Comparison of ENCODE assay signal across 15 cellular contexts in genomic region chr1:6832789-6833188, GRCh38. TPM values are rescaled to one million over a fixed set of nuclear protein-coding genes. Genes with fewer than 3 reads are reported as not detected.
A peak's percentile ranks its signal among the peaks of the same experiment; 100 is the strongest.
DNase-seq lines count a peak whose midpoint lies in the region; ATAC-seq and TF ChIP-seq lines count a peak whose summit lies in the region.
"Had no signal": no experiment of that assay in that cellular context is flagged by ENCODE, and none has a peak within 500 bp of the region (broad histone marks: within the 10 kb centered on the region; RNA-seq: fewer than 3 reads in every experiment).

No MANE protein-coding gene starts in this region.

- DNase-seq in NCI-H2029 treated with DMSO at 0.1 percent for 48 hours (lab: John Stamatoyannopoulos, UW) = peak; percentile 80
- no peak for DNase-seq in WTC11 (ENCODE audit: low spot score)
- DNase-seq in putamen (ENCODE audit: low spot score) = peak; percentile 77
- DNase-seq in medulla oblongata (ENCODE audit: extremely low spot score) = no peak
- DNase-seq in immature natural killer cell = no peak
- DNase-seq in hepatic stellate cell (ENCODE audit: low spot score) = no peak
- DNase-seq: activated CD4-positive, alpha-beta T cell treated with anti-CD3 and anti-CD28 coated beads for 4 hours; activated T-cell treated with anti-CD3 and anti-CD28 coated beads, Interleukin-2, amount 50 U/mL, for 24 hours; posterior cingulate gyrus; SIG-M5; stimulated activated CD4-positive, alpha-beta T cell treated with anti-CD3 and anti-CD28 coated beads, Interleukin-12 subunit alpha, Interleukin-12 subunit beta, amount 100 ng/mL, for 4 hours; T-helper 9 cell had no signal

- peaks cover 7% of the 10 kb centered on the region; the same call in 1 of the 2 replicates for H3K4me1 Mint-ChIP-seq in WTC11
- H3K4me1 Mint-ChIP-seq in immature natural killer cell = peaks cover 5 to 14% of the 10 kb centered on the region in 2 donors

- H3K9me3 Mint-ChIP-seq in WTC11 (peaks cover 5% of the 10 kb centered on the region), immature natural killer cell (no peaks in the 10 kb centered on the region)
- H3K9me3 Mint-ChIP-seq: activated T-cell treated with anti-CD3 and anti-CD28 coated beads, Interleukin-2, amount 50 U/mL, for 24 hours; central memory CD8-positive, alpha-beta T cell had no signal

- CTCF ChIA-PET in WTC11 (lab: Charles Lee) = no interaction called here

- POLR2A ChIA-PET in WTC11 (lab: Charles Lee) = no interaction called here

- H3K36me3 Mint-ChIP-seq in WTC11 (peaks cover 8% of the 10 kb centered on the region), immature natural killer cell (peaks cover 5 to 6% (median 5%) of the 10 kb centered on the region in 3 donors)

- TF ChIP-seq CTCF in WTC11 (IDR thresholded peaks at IDR 0.05) = no peak

- H3K4me3 Mint-ChIP-seq in WTC11 (no peak overlapping the region), immature natural killer cell (no peak overlapping the region)
- H3K4me3 Mint-ChIP-seq: activated T-cell treated with anti-CD3 and anti-CD28 coated beads, Interleukin-2, amount 50 U/mL, for 24 hours; B cell; central memory CD8-positive, alpha-beta T cell had no signal

- H3K27me3 Mint-ChIP-seq in WTC11 (ENCODE audit: low read depth) (no peaks in the 10 kb centered on the region), immature natural killer cell (ENCODE audit: low read depth in 3 of 3) (peaks cover 0 to 3% (median 0%) of the 10 kb centered on the region in 3 donors)
- H3K27me3 Mint-ChIP-seq: activated T-cell treated with anti-CD3 and anti-CD28 coated beads, Interleukin-2, amount 50 U/mL, for 24 hours; B cell; central memory CD8-positive, alpha-beta T cell had no signal

- ATAC-seq in GM18498 (IDR thresholded peaks at IDR 0.05; ENCODE audit: unreplicated experiment) = peak; percentile 57
- ATAC-seq in WTC11 = no peak

- H3K27ac Mint-ChIP-seq in WTC11 (peak overlapping the region; percentile 77), immature natural killer cell (peak overlapping the region in 1 of 6 donors; percentile 61)
- H3K27ac Mint-ChIP-seq: activated T-cell treated with anti-CD3 and anti-CD28 coated beads, Interleukin-2, amount 50 U/mL, for 24 hours; B cell had no signal

TF ChIP-seq in WTC11, 78 proteins besides CTCF, POLR2A, EP300 and RAD21:
- no peak for TF ChIP-seq HMGA2 (CRISPR knock-in tag; IDR thresholded peaks at IDR 0.05)
- TF ChIP-seq PRDM15 (CRISPR knock-in tag; IDR thresholded peaks at IDR 0.05) = peak; percentile 46; the same call in 1 of the 2 replicates

RNA-seq across cellular contexts. Expression of gene CAMTA1, which starts 47.5 kb away (rescaled TPM):
- total RNA-seq in WTC11 (2021) = 86.4 to 116 TPM (median 112 TPM) in 3 replicates
- polyA plus RNA-seq in immature natural killer cell = 10 to 100 TPM; 52.7 to 89.0 (median 71.0) TPM

Comparison
In these comparisons a context has a peak if more than half of its experiments do, and no peak if none do; other contexts are left out.
1. DNase-seq: peak in NCI-H2029 treated with DMSO at 0.1 percent for 48 hours (single experiment) and putamen (single experiment); none in WTC11 (single experiment), medulla oblongata (single experiment), immature natural killer cell (0 of 3) and hepatic stellate cell (single experiment).